Comparison of ENCODE assay signal across 5 cellular contexts in genomic region chr7:157735826-157736225, GRCh38.
"Had no signal": no experiment of that assay in that cellular context is flagged by ENCODE, and none has a peak within 500 bp of the region (broad histone marks: within the 10 kb centered on the region; RNA-seq: fewer than 3 reads in every experiment).

No MANE protein-coding gene starts in this region.

- H3K36me3 Mint-ChIP-seq: IgD-negative memory B cell had no signal

- H3K27ac ChIP-seq: HL-60 had no signal

- H3K9me3 Mint-ChIP-seq: IgD-negative memory B cell had no signal

- ATAC-seq: HepG2, K562 had no signal

- H3K4me1 Mint-ChIP-seq: IgD-negative memory B cell had no signal

- H3K4me3 Mint-ChIP-seq: IgD-negative memory B cell had no signal

- H3K4me3 ChIP-seq: K562 had no signal

- DNase-seq: IMR-90 had no signal

- H3K27ac Mint-ChIP-seq: IgD-negative memory B cell had no signal
